In the genomic region with DNA sequence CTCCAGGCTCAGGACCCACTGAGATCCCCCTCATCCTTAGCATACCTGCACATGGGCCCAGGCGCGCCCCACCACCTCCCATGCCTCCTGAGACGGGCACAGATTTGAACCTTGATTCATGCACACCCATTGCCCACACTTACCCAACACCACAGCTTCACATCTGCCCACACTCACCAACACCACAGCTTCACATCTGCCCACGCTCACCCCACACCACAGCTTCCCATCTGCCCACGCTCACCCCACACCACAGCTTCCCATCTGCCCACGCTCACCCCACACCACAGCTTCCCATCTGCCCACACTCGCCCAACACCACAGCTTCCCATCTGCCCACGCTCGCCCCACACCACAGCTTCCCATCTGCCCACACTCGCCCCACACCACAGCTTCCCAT, we compare ENCODE assay signal across 1 cellular context.
TF ChIP-seq lines count a peak whose summit lies in the region.

No MANE protein-coding gene starts in this region.

TF ChIP-seq in K562, 482 proteins besides CTCF, POLR2A, EP300 and RAD21:
- TF ChIP-seq EGR1 (conservative IDR thresholded peaks at IDR 0.05): peak; percentile 33
